1 cellular context compared by ENCODE assay signal in the genomic region with DNA sequence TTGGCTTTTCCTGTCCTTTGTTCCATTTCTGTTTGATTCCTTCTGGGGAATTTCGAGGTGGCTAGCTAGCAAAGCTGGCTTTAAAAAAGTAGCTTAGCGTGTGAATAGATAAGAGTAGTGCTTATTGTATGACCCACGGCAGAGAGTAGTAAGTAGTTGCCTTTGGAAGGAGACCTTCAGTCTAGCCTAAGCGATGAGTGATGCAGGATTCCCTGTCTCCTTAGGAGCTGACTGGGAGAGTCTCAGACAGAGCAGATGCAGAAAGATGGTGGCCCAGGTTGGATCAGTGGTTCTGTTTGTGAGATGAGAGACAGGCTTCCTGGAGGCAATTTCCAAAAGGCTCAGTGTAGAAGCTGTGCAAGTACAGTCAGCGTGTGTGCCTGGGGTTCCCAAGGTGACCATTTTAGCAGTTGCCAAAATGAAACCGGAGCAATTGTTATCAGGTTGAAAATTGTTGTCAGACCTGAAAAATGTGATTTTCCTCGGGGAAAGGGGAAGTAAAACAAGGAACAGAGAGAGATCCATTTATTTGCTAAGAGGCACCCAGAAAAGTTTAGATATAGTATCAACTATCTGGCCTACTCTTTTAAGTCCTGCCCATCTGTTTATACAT.
TF ChIP-seq lines count a peak whose summit lies in the region.

No MANE protein-coding gene starts in this region.

TF ChIP-seq in H1, 55 proteins besides CTCF, POLR2A, EP300 and RAD21:
- TF ChIP-seq BACH1 (IDR thresholded peaks at IDR 0.05; ENCODE audit: low read length) (no peak), EZH2 (IDR thresholded peaks at IDR 0.05; ENCODE audit: low read depth, low read length, severe bottlenecking) (no peak), SAP30 (IDR thresholded peaks at IDR 0.05; ENCODE audit: insufficient read depth, insufficient replicate concordance, low read length) (no peak), SIRT6 (IDR thresholded peaks at IDR 0.05; ENCODE audit: low read length) (no peak), SP4 (IDR thresholded peaks at IDR 0.05; ENCODE audit: low read length) (no peak), CHD1 (IDR thresholded peaks at IDR 0.05; ENCODE audit: low read depth, low read length) (no peak), RFX5 (IDR thresholded peaks at IDR 0.05; ENCODE audit: borderline replicate concordance, low read depth, low read length) (no peak), TAF1 (IDR thresholded peaks at IDR 0.05; ENCODE audit: low read depth, low read length) (no peak), CBX8 (IDR thresholded peaks at IDR 0.05; ENCODE audit: borderline replicate concordance, low read depth, low read length) (no peak), CREB1 (IDR thresholded peaks at IDR 0.05) (no peak), BCL11A (IDR thresholded peaks at IDR 0.05; ENCODE audit: low read depth in 2 of 2, low read length in 2 of 2) (no peak), TCF12 (IDR thresholded peaks at IDR 0.05; ENCODE audit: low read depth, low read length) (no peak), SIN3A (conservative IDR thresholded peaks at IDR 0.05 in 1 of 2, IDR thresholded peaks at IDR 0.05 in 1 of 2; ENCODE audit: low read depth in 1 of 2, low read length in 2 of 2) (no peak), TBP (IDR thresholded peaks at IDR 0.05; ENCODE audit: low read depth, low read length) (no peak), SP1 (IDR thresholded peaks at IDR 0.05; ENCODE audit: low read depth, low read length) (no peak), RNF2 (IDR thresholded peaks at IDR 0.05; ENCODE audit: borderline replicate concordance, low read depth, low read length, missing control alignments, poor library complexity, severe bottlenecking) (no peak), SUZ12 (IDR thresholded peaks at IDR 0.05; ENCODE audit: low read length) (no peak), BRCA1 (IDR thresholded peaks at IDR 0.05; ENCODE audit: low read depth, low read length) (no peak)
